ENCODE assay signal across 26 cellular contexts in genomic region chr14:49089078-49089477, GRCh38.
"Had no signal": no experiment of that assay in that cellular context is flagged by ENCODE, and none has a peak within 500 bp of the region (broad histone marks: within the 10 kb centered on the region; RNA-seq: fewer than 3 reads in every experiment).

No MANE protein-coding gene starts in this region.

- H3K36me3 ChIP-seq: left ventricle myocardium inferior, neural progenitor cell, neutrophil, right atrium auricular region, spleen, suprapubic skin, thoracic aorta, tibial artery, upper lobe of right lung had no signal

- H3K27me3 ChIP-seq: neural progenitor cell, neutrophil, right atrium auricular region, spleen, suprapubic skin, tibial artery, upper lobe of right lung had no signal

- H3K27ac ChIP-seq: left ventricle myocardium inferior, neural progenitor cell, neutrophil, parathyroid adenoma, right atrium auricular region, skin epidermis, spleen, suprapubic skin, thoracic aorta, tibial artery, upper lobe of right lung had no signal

- H3K4me2 ChIP-seq: neural progenitor cell had no signal

- H3K4me3 ChIP-seq: left ventricle myocardium inferior, lung, neural progenitor cell, right atrium auricular region, skin epidermis, spleen, suprapubic skin, thoracic aorta, tibial artery, upper lobe of right lung had no signal

- H3K4me1 ChIP-seq: left ventricle myocardium inferior, neural progenitor cell, parathyroid adenoma, right atrium auricular region, spleen, suprapubic skin, tibial artery, upper lobe of right lung had no signal

- H3K79me2 ChIP-seq: parathyroid adenoma had no signal

- DNase-seq: hypothalamus; immature natural killer cell; left ventricle myocardium inferior; mesendoderm; naive B cell; natural killer cell; nephron progenitor cell; occipital lobe; spleen; stimulated activated CD4-positive, alpha-beta T cell treated with anti-CD3 and anti-CD28 coated beads, Interleukin-4, amount 100 ng/mL, for 24 hours; stimulated activated naive CD4-positive, alpha-beta T cell; tibial artery; trophoblast cell; upper lobe of right lung had no signal

- H3K9ac ChIP-seq: neural progenitor cell, parathyroid adenoma had no signal

- H3K9me3 ChIP-seq: left ventricle myocardium inferior, neutrophil, right atrium auricular region, spleen, suprapubic skin, thoracic aorta, tibial artery, upper lobe of right lung had no signal

- H2AFZ ChIP-seq: neural progenitor cell, parathyroid adenoma had no signal

- ATAC-seq: natural killer cell; sciatic nerve; stimulated activated effector memory CD8-positive, alpha-beta T cell treated with anti-CD3 and anti-CD28 coated beads, Interleukin-12 subunit alpha, Interleukin-12 subunit beta, amount 100 ng/mL, for 72 hours; upper lobe of right lung had no signal

- FAIRE-seq: islet of Langerhans, urothelium cell line had no signal
